In the genomic region with DNA sequence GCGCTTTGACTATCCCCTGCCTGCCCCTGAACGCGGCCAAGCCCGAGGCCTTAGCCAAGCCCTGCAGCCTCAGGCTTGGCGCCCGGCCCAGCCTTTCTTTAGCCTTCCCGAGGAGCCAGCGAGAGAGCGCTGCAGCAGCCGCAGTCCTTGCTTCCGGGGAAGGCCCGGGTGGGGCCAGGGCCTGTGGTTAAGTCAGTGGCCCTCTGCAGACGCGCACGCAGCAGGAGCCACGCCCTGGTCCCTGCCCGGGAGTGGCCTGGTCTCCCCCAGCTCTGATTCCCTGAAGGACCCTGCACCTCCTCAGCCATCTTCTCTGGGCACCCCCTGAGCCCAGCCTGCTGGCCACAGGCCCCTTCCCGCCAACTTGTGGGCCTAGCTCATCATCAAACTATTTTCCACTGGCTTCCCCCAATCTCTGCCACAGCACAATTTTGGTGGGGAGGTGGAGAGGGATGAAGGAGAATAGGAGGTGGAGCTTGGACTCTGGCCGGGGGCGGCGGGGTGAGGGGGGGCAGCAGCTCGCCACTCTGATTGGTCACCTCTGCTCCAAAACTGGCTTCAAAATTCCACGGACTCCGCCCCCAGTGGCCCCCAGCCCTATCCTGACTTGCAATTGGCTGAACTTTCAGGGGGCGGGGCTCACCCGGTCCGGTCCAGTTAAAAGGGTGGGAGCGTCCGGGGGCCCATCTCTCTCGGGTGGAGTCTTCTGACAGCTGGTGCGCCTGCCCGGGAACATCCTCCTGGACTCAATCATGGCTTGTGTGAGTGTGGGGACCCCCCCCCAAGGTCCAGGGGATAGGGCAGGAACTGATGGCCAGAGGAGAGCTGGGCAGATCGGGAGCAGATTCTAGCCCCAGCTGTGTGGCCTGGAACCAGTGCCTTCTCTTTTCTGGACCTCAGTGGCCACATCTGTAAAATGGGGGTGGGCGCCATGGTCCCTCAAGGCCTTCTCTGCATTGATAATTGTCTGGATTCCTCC, we compare ENCODE assay signal across 1 cellular context.
TF ChIP-seq lines count a peak whose summit lies in the region.

A gene (plus strand): TSS at position 686 of the 979 bp plus-strand sequence. CDS start 67 bp downstream, at position 753.

TF ChIP-seq in K562, 482 proteins besides CTCF, POLR2A, EP300 and RAD21 (continued from another document and continues in another):
- TF ChIP-seq, protein P1, sequence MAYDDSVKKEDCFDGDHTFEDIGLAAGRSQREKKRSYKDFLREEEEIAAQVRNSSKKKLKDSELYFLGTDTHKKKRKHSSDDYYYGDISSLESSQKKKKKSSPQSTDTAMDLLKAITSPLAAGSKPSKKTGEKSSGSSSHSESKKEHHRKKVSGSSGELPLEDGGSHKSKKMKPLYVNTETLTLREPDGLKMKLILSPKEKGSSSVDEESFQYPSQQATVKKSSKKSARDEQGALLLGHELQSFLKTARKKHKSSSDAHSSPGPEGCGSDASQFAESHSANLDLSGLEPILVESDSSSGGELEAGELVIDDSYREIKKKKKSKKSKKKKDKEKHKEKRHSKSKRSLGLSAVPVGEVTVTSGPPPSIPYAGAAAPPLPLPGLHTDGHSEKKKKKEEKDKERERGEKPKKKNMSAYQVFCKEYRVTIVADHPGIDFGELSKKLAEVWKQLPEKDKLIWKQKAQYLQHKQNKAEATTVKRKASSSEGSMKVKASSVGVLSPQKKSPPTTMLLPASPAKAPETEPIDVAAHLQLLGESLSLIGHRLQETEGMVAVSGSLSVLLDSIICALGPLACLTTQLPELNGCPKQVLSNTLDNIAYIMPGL (CRISPR knock-in tag; IDR thresholded peaks at IDR 0.05): no peak
- TF ChIP-seq SRSF1 (IDR thresholded peaks at IDR 0.05; ENCODE audit: low read depth, low read length) (no peak), MTF1 (CRISPR knock-in tag; IDR thresholded peaks at IDR 0.05; ENCODE audit: borderline replicate concordance) (no peak), CBX3 (IDR thresholded peaks at IDR 0.05; ENCODE audit: borderline replicate concordance in 1 of 2, low read length in 2 of 2) (no peak), ZBTB1 (CRISPR knock-in tag; IDR thresholded peaks at IDR 0.05; ENCODE audit: borderline replicate concordance, low read depth) (peak; percentile 36; the same call in 1 of the 2 replicates), RBM22 (IDR thresholded peaks at IDR 0.05; ENCODE audit: low read depth, low read length, poor library complexity, severe bottlenecking) (no peak), POLR2H (tag; IDR thresholded peaks at IDR 0.05; ENCODE audit: low read depth) (no peak; the same call in 1 of the 2 replicates), TAF1 (IDR thresholded peaks at IDR 0.05; ENCODE audit: control insufficient read depth, extremely low read depth, insufficient read depth, low read length, severe bottlenecking) (peak; percentile 53), ELF2 (CRISPR knock-in tag; IDR thresholded peaks at IDR 0.05) (peak; percentile 17; the same call in 1 of the 2 replicates), SIRT6 (IDR thresholded peaks at IDR 0.05; ENCODE audit: low read depth, low read length) (no peak), ADNP (tag; IDR thresholded peaks at IDR 0.05) (peak; percentile 84), FOS (IDR thresholded peaks at IDR 0.05; ENCODE audit: extremely low read depth, insufficient read length) (peak; percentile 47), SAP30 (IDR thresholded peaks at IDR 0.05; ENCODE audit: borderline replicate concordance, insufficient read depth, low read depth, low read length, poor library complexity, severe bottlenecking) (peak; percentile 62), ZNF699 (CRISPR knock-in tag; IDR thresholded peaks at IDR 0.05; ENCODE audit: insufficient replicate concordance) (no peak), ERF (CRISPR knock-in tag; IDR thresholded peaks at IDR 0.05) (no peak), ZBTB8A (IDR thresholded peaks at IDR 0.05; ENCODE audit: partially characterized antibody) (no peak), ZNF445 (CRISPR knock-in tag; IDR thresholded peaks at IDR 0.05; ENCODE audit: low read depth) (no peak), BMI1 (IDR thresholded peaks at IDR 0.05; ENCODE audit: low read length) (no peak), MTA2 (IDR thresholded peaks at IDR 0.05; ENCODE audit: low read depth) (no peak), CEBPB (tag; IDR thresholded peaks at IDR 0.05) (no peak), ZNF444 (CRISPR knock-in tag; IDR thresholded peaks at IDR 0.05) (no peak), ZNF764 (CRISPR knock-in tag; IDR thresholded peaks at IDR 0.05; ENCODE audit: low read depth) (no peak), NFIX (CRISPR knock-in tag; IDR thresholded peaks at IDR 0.05; ENCODE audit: low read depth) (no peak), ILK (tag; IDR thresholded peaks at IDR 0.05; ENCODE audit: borderline replicate concordance, low read depth) (no peak), NFE2L1 (tag; IDR thresholded peaks at IDR 0.05; ENCODE audit: borderline replicate concordance, low read depth) (no peak), FOXJ3 (CRISPR knock-in tag; IDR thresholded peaks at IDR 0.05) (no peak), E2F3 (CRISPR knock-in tag; IDR thresholded peaks at IDR 0.05) (no peak), MAZ (CRISPR knock-in tag; conservative IDR thresholded peaks at IDR 0.05 in 1 of 2, IDR thresholded peaks at IDR 0.05 in 1 of 2) (peak; percentile 47 to 62; a peak in 2 of 4 replicates), ETS2 (tag; IDR thresholded peaks at IDR 0.05; ENCODE audit: borderline replicate concordance, poor library complexity, severe bottlenecking) (no peak), ZSCAN29 (IDR thresholded peaks at IDR 0.05) (no peak), ZNF561 (CRISPR knock-in tag; conservative IDR thresholded peaks at IDR 0.05) (no peak), ZBED1 (IDR thresholded peaks at IDR 0.05) (no peak), ZNF408 (CRISPR knock-in tag; IDR thresholded peaks at IDR 0.05; ENCODE audit: low read depth) (no peak), ZNF217 (CRISPR knock-in tag; IDR thresholded peaks at IDR 0.05) (no peak)
- TF ChIP-seq, protein P2, sequence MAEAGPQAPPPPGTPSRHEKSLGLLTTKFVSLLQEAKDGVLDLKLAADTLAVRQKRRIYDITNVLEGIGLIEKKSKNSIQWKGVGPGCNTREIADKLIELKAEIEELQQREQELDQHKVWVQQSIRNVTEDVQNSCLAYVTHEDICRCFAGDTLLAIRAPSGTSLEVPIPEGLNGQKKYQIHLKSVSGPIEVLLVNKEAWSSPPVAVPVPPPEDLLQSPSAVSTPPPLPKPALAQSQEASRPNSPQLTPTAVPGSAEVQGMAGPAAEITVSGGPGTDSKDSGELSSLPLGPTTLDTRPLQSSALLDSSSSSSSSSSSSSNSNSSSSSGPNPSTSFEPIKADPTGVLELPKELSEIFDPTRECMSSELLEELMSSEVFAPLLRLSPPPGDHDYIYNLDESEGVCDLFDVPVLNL (CRISPR knock-in tag; IDR thresholded peaks at IDR 0.05; ENCODE audit: low read depth): no peak
- TF ChIP-seq, protein P3, sequence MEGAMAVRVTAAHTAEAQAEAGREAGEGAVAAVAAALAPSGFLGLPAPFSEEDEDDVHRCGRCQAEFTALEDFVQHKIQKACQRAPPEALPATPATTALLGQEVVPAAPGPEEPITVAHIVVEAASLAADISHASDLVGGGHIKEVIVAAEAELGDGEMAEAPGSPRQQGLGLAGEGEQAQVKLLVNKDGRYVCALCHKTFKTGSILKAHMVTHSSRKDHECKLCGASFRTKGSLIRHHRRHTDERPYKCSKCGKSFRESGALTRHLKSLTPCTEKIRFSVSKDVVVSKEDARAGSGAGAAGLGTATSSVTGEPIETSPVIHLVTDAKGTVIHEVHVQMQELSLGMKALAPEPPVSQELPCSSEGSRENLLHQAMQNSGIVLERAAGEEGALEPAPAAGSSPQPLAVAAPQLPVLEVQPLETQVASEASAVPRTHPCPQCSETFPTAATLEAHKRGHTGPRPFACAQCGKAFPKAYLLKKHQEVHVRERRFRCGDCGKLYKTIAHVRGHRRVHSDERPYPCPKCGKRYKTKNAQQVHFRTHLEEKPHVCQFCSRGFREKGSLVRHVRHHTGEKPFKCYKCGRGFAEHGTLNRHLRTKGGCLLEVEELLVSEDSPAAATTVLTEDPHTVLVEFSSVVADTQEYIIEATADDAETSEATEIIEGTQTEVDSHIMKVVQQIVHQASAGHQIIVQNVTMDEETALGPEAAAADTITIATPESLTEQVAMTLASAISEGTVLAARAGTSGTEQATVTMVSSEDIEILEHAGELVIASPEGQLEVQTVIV (CRISPR knock-in tag; IDR thresholded peaks at IDR 0.05; ENCODE audit: borderline replicate concordance): no peak
- TF ChIP-seq, protein P4, sequence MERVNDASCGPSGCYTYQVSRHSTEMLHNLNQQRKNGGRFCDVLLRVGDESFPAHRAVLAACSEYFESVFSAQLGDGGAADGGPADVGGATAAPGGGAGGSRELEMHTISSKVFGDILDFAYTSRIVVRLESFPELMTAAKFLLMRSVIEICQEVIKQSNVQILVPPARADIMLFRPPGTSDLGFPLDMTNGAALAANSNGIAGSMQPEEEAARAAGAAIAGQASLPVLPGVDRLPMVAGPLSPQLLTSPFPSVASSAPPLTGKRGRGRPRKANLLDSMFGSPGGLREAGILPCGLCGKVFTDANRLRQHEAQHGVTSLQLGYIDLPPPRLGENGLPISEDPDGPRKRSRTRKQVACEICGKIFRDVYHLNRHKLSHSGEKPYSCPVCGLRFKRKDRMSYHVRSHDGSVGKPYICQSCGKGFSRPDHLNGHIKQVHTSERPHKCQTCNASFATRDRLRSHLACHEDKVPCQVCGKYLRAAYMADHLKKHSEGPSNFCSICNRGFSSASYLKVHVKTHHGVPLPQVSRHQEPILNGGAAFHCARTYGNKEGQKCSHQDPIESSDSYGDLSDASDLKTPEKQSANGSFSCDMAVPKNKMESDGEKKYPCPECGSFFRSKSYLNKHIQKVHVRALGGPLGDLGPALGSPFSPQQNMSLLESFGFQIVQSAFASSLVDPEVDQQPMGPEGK (CRISPR knock-in tag; IDR thresholded peaks at IDR 0.05; ENCODE audit: borderline replicate concordance): no peak
- TF ChIP-seq, protein P5, sequence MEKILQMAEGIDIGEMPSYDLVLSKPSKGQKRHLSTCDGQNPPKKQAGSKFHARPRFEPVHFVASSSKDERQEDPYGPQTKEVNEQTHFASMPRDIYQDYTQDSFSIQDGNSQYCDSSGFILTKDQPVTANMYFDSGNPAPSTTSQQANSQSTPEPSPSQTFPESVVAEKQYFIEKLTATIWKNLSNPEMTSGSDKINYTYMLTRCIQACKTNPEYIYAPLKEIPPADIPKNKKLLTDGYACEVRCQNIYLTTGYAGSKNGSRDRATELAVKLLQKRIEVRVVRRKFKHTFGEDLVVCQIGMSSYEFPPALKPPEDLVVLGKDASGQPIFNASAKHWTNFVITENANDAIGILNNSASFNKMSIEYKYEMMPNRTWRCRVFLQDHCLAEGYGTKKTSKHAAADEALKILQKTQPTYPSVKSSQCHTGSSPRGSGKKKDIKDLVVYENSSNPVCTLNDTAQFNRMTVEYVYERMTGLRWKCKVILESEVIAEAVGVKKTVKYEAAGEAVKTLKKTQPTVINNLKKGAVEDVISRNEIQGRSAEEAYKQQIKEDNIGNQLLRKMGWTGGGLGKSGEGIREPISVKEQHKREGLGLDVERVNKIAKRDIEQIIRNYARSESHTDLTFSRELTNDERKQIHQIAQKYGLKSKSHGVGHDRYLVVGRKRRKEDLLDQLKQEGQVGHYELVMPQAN (IDR thresholded peaks at IDR 0.05; ENCODE audit: borderline replicate concordance): peak; percentile 33; the same call in 1 of the 2 replicates
- TF ChIP-seq, protein P6, sequence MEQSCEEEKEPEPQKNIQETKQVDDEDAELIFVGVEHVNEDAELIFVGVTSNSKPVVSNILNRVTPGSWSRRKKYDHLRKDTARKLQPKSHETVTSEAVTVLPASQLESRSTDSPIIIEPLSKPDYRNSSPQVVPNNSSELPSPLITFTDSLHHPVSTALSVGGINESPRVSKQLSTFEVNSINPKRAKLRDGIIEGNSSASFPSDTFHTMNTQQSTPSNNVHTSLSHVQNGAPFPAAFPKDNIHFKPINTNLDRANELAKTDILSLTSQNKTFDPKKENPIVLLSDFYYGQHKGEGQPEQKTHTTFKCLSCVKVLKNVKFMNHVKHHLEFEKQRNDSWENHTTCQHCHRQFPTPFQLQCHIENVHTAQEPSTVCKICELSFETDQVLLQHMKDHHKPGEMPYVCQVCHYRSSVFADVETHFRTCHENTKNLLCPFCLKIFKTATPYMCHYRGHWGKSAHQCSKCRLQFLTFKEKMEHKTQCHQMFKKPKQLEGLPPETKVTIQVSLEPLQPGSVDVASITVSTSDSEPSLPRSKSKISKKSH (CRISPR knock-in tag; IDR thresholded peaks at IDR 0.05): no peak
- TF ChIP-seq, protein P7, sequence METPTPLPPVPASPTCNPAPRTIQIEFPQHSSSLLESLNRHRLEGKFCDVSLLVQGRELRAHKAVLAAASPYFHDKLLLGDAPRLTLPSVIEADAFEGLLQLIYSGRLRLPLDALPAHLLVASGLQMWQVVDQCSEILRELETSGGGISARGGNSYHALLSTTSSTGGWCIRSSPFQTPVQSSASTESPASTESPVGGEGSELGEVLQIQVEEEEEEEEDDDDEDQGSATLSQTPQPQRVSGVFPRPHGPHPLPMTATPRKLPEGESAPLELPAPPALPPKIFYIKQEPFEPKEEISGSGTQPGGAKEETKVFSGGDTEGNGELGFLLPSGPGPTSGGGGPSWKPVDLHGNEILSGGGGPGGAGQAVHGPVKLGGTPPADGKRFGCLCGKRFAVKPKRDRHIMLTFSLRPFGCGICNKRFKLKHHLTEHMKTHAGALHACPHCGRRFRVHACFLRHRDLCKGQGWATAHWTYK (CRISPR knock-in tag; IDR thresholded peaks at IDR 0.05): peak; percentile 49; the same call in 1 of the 2 replicates
- TF ChIP-seq, protein P8, sequence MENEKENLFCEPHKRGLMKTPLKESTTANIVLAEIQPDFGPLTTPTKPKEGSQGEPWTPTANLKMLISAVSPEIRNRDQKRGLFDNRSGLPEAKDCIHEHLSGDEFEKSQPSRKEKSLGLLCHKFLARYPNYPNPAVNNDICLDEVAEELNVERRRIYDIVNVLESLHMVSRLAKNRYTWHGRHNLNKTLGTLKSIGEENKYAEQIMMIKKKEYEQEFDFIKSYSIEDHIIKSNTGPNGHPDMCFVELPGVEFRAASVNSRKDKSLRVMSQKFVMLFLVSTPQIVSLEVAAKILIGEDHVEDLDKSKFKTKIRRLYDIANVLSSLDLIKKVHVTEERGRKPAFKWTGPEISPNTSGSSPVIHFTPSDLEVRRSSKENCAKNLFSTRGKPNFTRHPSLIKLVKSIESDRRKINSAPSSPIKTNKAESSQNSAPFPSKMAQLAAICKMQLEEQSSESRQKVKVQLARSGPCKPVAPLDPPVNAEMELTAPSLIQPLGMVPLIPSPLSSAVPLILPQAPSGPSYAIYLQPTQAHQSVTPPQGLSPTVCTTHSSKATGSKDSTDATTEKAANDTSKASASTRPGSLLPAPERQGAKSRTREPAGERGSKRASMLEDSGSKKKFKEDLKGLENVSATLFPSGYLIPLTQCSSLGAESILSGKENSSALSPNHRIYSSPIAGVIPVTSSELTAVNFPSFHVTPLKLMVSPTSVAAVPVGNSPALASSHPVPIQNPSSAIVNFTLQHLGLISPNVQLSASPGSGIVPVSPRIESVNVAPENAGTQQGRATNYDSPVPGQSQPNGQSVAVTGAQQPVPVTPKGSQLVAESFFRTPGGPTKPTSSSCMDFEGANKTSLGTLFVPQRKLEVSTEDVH (IDR thresholded peaks at IDR 0.05; ENCODE audit: low read depth, partially characterized antibody): no peak
- TF ChIP-seq, protein P9, sequence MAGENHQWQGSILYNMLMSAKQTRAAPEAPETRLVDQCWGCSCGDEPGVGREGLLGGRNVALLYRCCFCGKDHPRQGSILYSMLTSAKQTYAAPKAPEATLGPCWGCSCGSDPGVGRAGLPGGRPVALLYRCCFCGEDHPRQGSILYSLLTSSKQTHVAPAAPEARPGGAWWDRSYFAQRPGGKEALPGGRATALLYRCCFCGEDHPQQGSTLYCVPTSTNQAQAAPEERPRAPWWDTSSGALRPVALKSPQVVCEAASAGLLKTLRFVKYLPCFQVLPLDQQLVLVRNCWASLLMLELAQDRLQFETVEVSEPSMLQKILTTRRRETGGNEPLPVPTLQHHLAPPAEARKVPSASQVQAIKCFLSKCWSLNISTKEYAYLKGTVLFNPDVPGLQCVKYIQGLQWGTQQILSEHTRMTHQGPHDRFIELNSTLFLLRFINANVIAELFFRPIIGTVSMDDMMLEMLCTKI (IDR thresholded peaks at IDR 0.05; ENCODE audit: partially characterized antibody): no peak
